Comparison of ENCODE assay signal across 8 cellular contexts in genomic region chr19:38618590-38619360, GRCh38. TPM values are rescaled to one million over a fixed set of nuclear protein-coding genes. Genes with fewer than 3 reads are reported as not detected.
DNase-seq lines count a peak whose midpoint lies in the region; ATAC-seq and TF ChIP-seq lines count a peak whose summit lies in the region.

A gene with protein sequence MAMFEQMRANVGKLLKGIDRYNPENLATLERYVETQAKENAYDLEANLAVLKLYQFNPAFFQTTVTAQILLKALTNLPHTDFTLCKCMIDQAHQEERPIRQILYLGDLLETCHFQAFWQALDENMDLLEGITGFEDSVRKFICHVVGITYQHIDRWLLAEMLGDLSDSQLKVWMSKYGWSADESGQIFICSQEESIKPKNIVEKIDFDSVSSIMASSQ (plus strand): TSS chr19:38619188. CDS start chr19:38619269, 81 bp downstream.

- H3K4me1 ChIP-seq in prostate gland (replicated peaks) (peaks cover 2% of the 10 kb centered on the region), urinary bladder (ENCODE audit: insufficient read depth) (no peaks in the 10 kb centered on the region)

- peak; percentile 98 for DNase-seq in GM13977 (ENCODE audit: low spot score)
- DNase-seq in NCI-H187 treated with DMSO at 0.1 percent for 48 hours (lab: John Stamatoyannopoulos, UW) = peak; percentile 92
- peak; percentile 92 to 100 (median 98) for DNase-seq in anterior cingulate cortex (lab: John Stamatoyannopoulos, UW)
- peak; percentile 100 for DNase-seq in left ventricle myocardium superior
- peak; percentile 98 for DNase-seq in prostate gland (ENCODE audit: low spot score)

- WGBS in prostate gland = under 1% methylated on average over 64 of the region's 64 CpGs
- under 1% methylated on average over 64 of the region's 64 CpGs for WGBS in urinary bladder

- intact Hi-C loops in T-helper 2 cell treated with Interferon-gamma antibody and Interleukin-4, amounts not matched to agents 100 ng/mL and 5 ng/mL, for 36 hours (cut with micrococcal nuclease) = loop anchor here (1.0 to 2.0 kb wide), 6 partner anchors 29 to 312 kb away; partner anchors contain the start of genes ACTN4, MRPS12, NFKBIB and SARS2
- intact Hi-C loops in left ventricle myocardium superior (cut with micrococcal nuclease) = no loop called here
- intact Hi-C loops in prostate gland (cut with DNase I) = loop anchor here (5.0 kb wide), 2 partner anchors 216 to 229 kb away; partner anchors contain the start of genes FAM98C and HNRNPL

- H3K27ac ChIP-seq in prostate gland (peak within 1 kb of the TSS; percentile 52 to 70), urinary bladder (ENCODE audit: low read depth) (peak within 1 kb of the TSS; percentile 55)

- H3K4me3 ChIP-seq in prostate gland (peak within 1 kb of the TSS; percentile 58 to 75), urinary bladder (ENCODE audit: low read depth, low read length) (peak within 1 kb of the TSS; percentile 75)

- H3K36me3 ChIP-seq in prostate gland (peaks cover 0 to 4% of the 10 kb centered on the region in 2 donors), urinary bladder (ENCODE audit: insufficient read depth) (peaks cover 2% of the 10 kb centered on the region)

- H3K27me3 ChIP-seq in prostate gland (replicated peaks; ENCODE audit: insufficient read depth) = no peaks in the 10 kb centered on the region

- ATAC-seq in HG02938 (IDR thresholded peaks at IDR 0.05; ENCODE audit: unreplicated experiment) (peak; percentile 69), left ventricle myocardium superior (peak; percentile 96)

- TF ChIP-seq POLR2A in prostate gland (IDR thresholded peaks at IDR 0.05) = peak; percentile 51

- in situ Hi-C loops in GM13977 (cut with MboI; ENCODE audit: low pct_unique_long_range_greater_than_20kb, low sequenced_read_pairs, unreplicated experiment) = no loop called here

- no peak for TF ChIP-seq CTCF in GM13977 (IDR thresholded peaks at IDR 0.05; ENCODE audit: extremely low read depth, insufficient read depth, missing control alignments)
- TF ChIP-seq CTCF in prostate gland (IDR thresholded peaks at IDR 0.05) = peak in 2 of 4 experiments; percentile 11 to 29

- no peaks in the 10 kb centered on the region for H3K9me3 ChIP-seq in prostate gland

RNA-seq across cellular contexts. Expression of the gene that starts here (rescaled TPM):
- 350 and 352 TPM in 2 replicates for total RNA-seq in T-helper 2 cell treated with Interferon-gamma antibody and Interleukin-4, amounts not matched to agents 100 ng/mL and 5 ng/mL, for 36 hours
- total RNA-seq in left ventricle myocardium superior = 674 TPM
- 100 to 1,000 TPM; 368 to 618 TPM for total RNA-seq in prostate gland
- 92.4 TPM for total RNA-seq in urinary bladder
- polyA plus RNA-seq in urinary bladder = 373 TPM

Comparison
In these comparisons a context has a peak if more than half of its experiments do, and no peak if none do; other contexts are left out.
1. Peak in every context shown above with its lines: DNase-seq, ATAC-seq, H3K4me3 ChIP-seq and H3K27ac ChIP-seq.